In the genomic region with DNA sequence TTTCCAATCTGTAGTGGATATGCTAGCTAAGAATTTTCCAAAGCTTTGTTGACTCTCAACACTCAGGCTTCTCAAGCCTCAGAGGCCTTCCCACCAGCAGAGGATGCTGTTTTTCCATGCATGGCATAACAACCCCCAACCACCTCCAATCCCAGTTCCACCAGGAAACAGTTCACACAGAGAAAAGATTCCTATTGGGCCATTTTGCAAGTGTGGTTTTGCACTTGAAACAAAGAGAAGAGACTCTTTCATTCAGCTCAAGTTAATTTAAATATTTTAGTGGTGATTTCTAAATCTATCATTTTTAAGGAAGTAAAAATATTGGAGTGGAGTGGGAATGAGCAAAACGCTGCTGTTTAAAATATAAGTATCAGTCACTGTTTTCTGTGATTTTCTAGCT, we compare ENCODE assay signal across 1 cellular context.
TF ChIP-seq lines count a peak whose summit lies in the region.

No MANE protein-coding gene starts in this region.

TF ChIP-seq in SK-N-SH, 30 proteins besides CTCF, POLR2A, EP300 and RAD21 (continued from another document):
- TF ChIP-seq REST (IDR thresholded peaks at IDR 0.05; ENCODE audit: low read depth, low read length) (0 out of 2 replicates have a peak, but pooled peaks have one; percentile 20), TEAD4 (IDR thresholded peaks at IDR 0.05; ENCODE audit: borderline replicate concordance, insufficient read depth) (no peak), IRF3 (IDR thresholded peaks at IDR 0.05; ENCODE audit: low read depth, low read length) (no peak), NRF1 (IDR thresholded peaks at IDR 0.05; ENCODE audit: low read depth, low read length) (no peak), RFX5 (IDR thresholded peaks at IDR 0.05; ENCODE audit: low read length) (peak; percentile 85; the same call in 1 of the 2 replicates)
- TF ChIP-seq, protein P1, sequence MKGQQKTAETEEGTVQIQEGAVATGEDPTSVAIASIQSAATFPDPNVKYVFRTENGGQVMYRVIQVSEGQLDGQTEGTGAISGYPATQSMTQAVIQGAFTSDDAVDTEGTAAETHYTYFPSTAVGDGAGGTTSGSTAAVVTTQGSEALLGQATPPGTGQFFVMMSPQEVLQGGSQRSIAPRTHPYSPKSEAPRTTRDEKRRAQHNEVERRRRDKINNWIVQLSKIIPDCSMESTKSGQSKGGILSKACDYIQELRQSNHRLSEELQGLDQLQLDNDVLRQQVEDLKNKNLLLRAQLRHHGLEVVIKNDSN (IDR thresholded peaks at IDR 0.05; ENCODE audit: borderline replicate concordance, low read depth): no peak
